In genomic region chr12:107372229-107372658, GRCh38 we compare ENCODE assay signal across 11 cellular contexts.
DNase-seq lines count a peak whose midpoint lies in the region; ATAC-seq and TF ChIP-seq lines count a peak whose summit lies in the region.
"Had no signal": no experiment of that assay in that cellular context is flagged by ENCODE, and none has a peak within 500 bp of the region (broad histone marks: within the 10 kb centered on the region; RNA-seq: fewer than 3 reads in every experiment).

No MANE protein-coding gene starts in this region.

- H3K4me1 Mint-ChIP-seq in T-helper 2 cell treated with Interferon-gamma antibody and Interleukin-4, amounts not matched to agents 5 μg/mL and 100 μg/mL, for 36 hours (ENCODE audit: low read depth) = peaks cover 69% of the 10 kb centered on the region

- H3K9me3 ChIP-seq in mammary epithelial cell (replicated peaks; ENCODE audit: insufficient read depth, low read length) = no peaks in the 10 kb centered on the region
- H3K9me3 ChIP-seq: pancreas had no signal

- H3K27me3 ChIP-seq in mammary epithelial cell (ENCODE audit: insufficient read depth, low read length) = no peaks in the 10 kb centered on the region
- H3K27me3 ChIP-seq: pancreas had no signal

- peak overlapping the region; percentile 47 for H3K27ac ChIP-seq in mammary epithelial cell (ENCODE audit: insufficient read depth, low read depth, low read length)
- H3K27ac ChIP-seq: pancreas had no signal

- H3K4me3 Mint-ChIP-seq in T-helper 2 cell treated with Interferon-gamma antibody and Interleukin-4, amounts not matched to agents 5 μg/mL and 100 μg/mL, for 36 hours = peak overlapping the region; percentile 63
- H3K4me3 Mint-ChIP-seq: activated B cell treated with CpG ODN at 0.5 μM for 24 hours had no signal

- dilution Hi-C loops in mammary epithelial cell (cut with HindIII; ENCODE audit: low sequenced_read_pairs) = loop anchor here (5.0 kb wide), 2 partner anchors 65 to 90 kb away; no protein-coding TSS in a partner anchor

- no peaks in the 10 kb centered on the region for H4K20me1 ChIP-seq in mammary epithelial cell (ENCODE audit: insufficient read depth, low read length)

- BruUV-seq in mammary epithelial cell (replicated peaks; lab: Mats Ljungman, UMichigan) = no TSS peak

- CTCF ChIA-PET in mammary epithelial cell (lab: Charles Lee; ENCODE audit: low non-redundant PET) = interaction anchor here (0.6 kb wide), 1 partner anchor 94 kb away, joined by 3 read pairs; no protein-coding TSS in a partner anchor

- peak overlapping the region; percentile 33 for H2AFZ ChIP-seq in mammary epithelial cell (ENCODE audit: low read depth, low read length)

- peak overlapping the region; percentile 91 for H3K27ac Mint-ChIP-seq in T-helper 2 cell treated with Interferon-gamma antibody and Interleukin-4, amounts not matched to agents 5 μg/mL and 100 μg/mL, for 36 hours
- H3K27ac Mint-ChIP-seq: activated B cell treated with CpG ODN at 0.5 μM for 24 hours had no signal

- H3K4me2 ChIP-seq in mammary epithelial cell (ENCODE audit: insufficient read depth, low read depth, low read length) = peak overlapping the region; percentile 25

- no peaks in the 10 kb centered on the region for H3K9me3 Mint-ChIP-seq in T-helper 2 cell treated with Interferon-gamma antibody and Interleukin-4, amounts not matched to agents 5 μg/mL and 100 μg/mL, for 36 hours
- H3K9me3 Mint-ChIP-seq: activated B cell treated with CpG ODN at 0.5 μM for 24 hours had no signal

- no peak overlapping the region for H3K4me3 ChIP-seq in mammary epithelial cell (replicated peaks in 1 of 3; ENCODE audit: insufficient read depth in 1 of 3, low read depth in 2 of 3, low read length in 3 of 3)
- H3K4me3 ChIP-seq: pancreas had no signal

- no peaks in the 10 kb centered on the region for H3K27me3 Mint-ChIP-seq in T-helper 2 cell treated with Interferon-gamma antibody and Interleukin-4, amounts not matched to agents 5 μg/mL and 100 μg/mL, for 36 hours (ENCODE audit: low read depth)

- H3K36me3 Mint-ChIP-seq in T-helper 2 cell treated with Interferon-gamma antibody and Interleukin-4, amounts not matched to agents 5 μg/mL and 100 μg/mL, for 36 hours (ENCODE audit: low read depth) = peaks cover 5% of the 10 kb centered on the region

- no peaks in the 10 kb centered on the region for H3K36me3 ChIP-seq in mammary epithelial cell (ENCODE audit: insufficient read depth, low read length)
- H3K36me3 ChIP-seq: pancreas had no signal

- DNase-seq in NOMO-1 (lab: John Stamatoyannopoulos, UW; ENCODE audit: unreplicated experiment in 2 of 2) = peak; percentile 67 to 71
- no peak for DNase-seq in NOMO-1 treated with dmso at 0.1 percent for 144 hours (lab: John Stamatoyannopoulos, UW; ENCODE audit: unreplicated experiment)
- DNase-seq in T-helper 2 cell treated with Interferon-gamma antibody and Interleukin-4, amounts not matched to agents 5 μg/mL and 100 μg/mL, for 36 hours (ENCODE audit: low spot score) = peak; percentile 35
- peak; percentile 89 for DNase-seq in mammary epithelial cell
- no peak for DNase-seq in sciatic nerve (ENCODE audit: low spot score)
- no peak for DNase-seq in SW 1271 (lab: John Stamatoyannopoulos, UW)
- DNase-seq in iPS-NIHi7 (ENCODE audit: extremely low spot score) = no peak
- DNase-seq: activated B cell treated with CpG ODN at 0.5 μM for 24 hours, NCI-H774, pancreas had no signal

- WGBS in mammary epithelial cell (ENCODE audit: low coverage, missing lambda C conversion rate) = 27% methylated on average over 5 of the region's 5 CpGs

- intact Hi-C loops in mammary epithelial cell (cut with micrococcal nuclease) = loop anchor here (1.0 kb wide), 1 partner anchor 30 kb away; no protein-coding TSS in a partner anchor
- intact Hi-C loops in sciatic nerve (cut with DNase I) = no loop called here

- H3K4me1 ChIP-seq in mammary epithelial cell (ENCODE audit: insufficient read depth, low read length) = peaks cover 18% of the 10 kb centered on the region
- H3K4me1 ChIP-seq: pancreas had no signal

- H3K79me2 ChIP-seq in mammary epithelial cell (ENCODE audit: insufficient read depth, low read length) = peaks cover 19% of the 10 kb centered on the region

- in situ Hi-C loops in mammary epithelial cell (cut with MboI; ENCODE audit: low sequenced_read_pairs in 2 of 2) = no loop called here

- no peak overlapping the region for H3K9ac ChIP-seq in mammary epithelial cell (ENCODE audit: insufficient read depth, low read length)

- TF ChIP-seq CTCF in mammary epithelial cell (conservative IDR thresholded peaks at IDR 0.05 in 1 of 2, IDR thresholded peaks at IDR 0.05 in 1 of 2; ENCODE audit: extremely low read depth in 1 of 2, insufficient read depth in 1 of 2, low read depth in 1 of 2, low read length in 2 of 2) = peak in 1 of 2 donors; percentile 11

- ATAC-seq in sciatic nerve = peak; percentile 81
- no peak for ATAC-seq in SK-N-SH treated with all-trans-retinoic acid at 6 μM for 48 hours

TF ChIP-seq in SK-N-SH treated with all-trans-retinoic acid at 6 μM for 48 hours, 23 proteins besides CTCF, POLR2A, EP300 and RAD21:
- TF ChIP-seq ZFP3 (CRISPR knock-in tag; IDR thresholded peaks at IDR 0.05) (no peak), ZNF565 (CRISPR knock-in tag; conservative IDR thresholded peaks at IDR 0.05; ENCODE audit: low read depth) (no peak), SNAI2 (CRISPR knock-in tag; IDR thresholded peaks at IDR 0.05) (no peak), ZNF70 (CRISPR knock-in tag; IDR thresholded peaks at IDR 0.05) (no peak), ESRRG (CRISPR knock-in tag; IDR thresholded peaks at IDR 0.05) (no peak), RARB (CRISPR knock-in tag; IDR thresholded peaks at IDR 0.05) (no peak)

Comparison
In these comparisons a context has a peak if more than half of its experiments do, and no peak if none do; other contexts are left out.
1. DNase-seq: peak in NOMO-1 (2 of 2), T-helper 2 cell treated with Interferon-gamma antibody and Interleukin-4, amounts not matched to agents 5 μg/mL and 100 μg/mL, for 36 hours (single experiment) and mammary epithelial cell (single experiment); none in NOMO-1 treated with dmso at 0.1 percent for 144 hours (single experiment), sciatic nerve (single experiment), SW 1271 (0 of 2) and iPS-NIHi7 (single experiment).